ENCODE assay signal across 11 cellular contexts in genomic region chr20:45020236-45020886, GRCh38. TPM values are rescaled to one million over a fixed set of nuclear protein-coding genes. Genes with fewer than 3 reads are reported as not detected.
A peak's percentile ranks its signal among the peaks of the same experiment; 100 is the strongest.
DNase-seq lines count a peak whose midpoint lies in the region; ATAC-seq and TF ChIP-seq lines count a peak whose summit lies in the region.
"Had no signal": no experiment of that assay in that cellular context is flagged by ENCODE, and none has a peak within 500 bp of the region (broad histone marks: within the 10 kb centered on the region; RNA-seq: fewer than 3 reads in every experiment).

No MANE protein-coding gene starts in this region.

- POLR2A ChIA-PET in activated CD8-positive, alpha-beta T cell treated with anti-CD3 and anti-CD28 coated beads for 36 hours (lab: Charles Lee), result interaction anchor here (0.7 to 1.1 kb wide), 3 partner anchors 51 to 69 kb away, joined by 3 to 5 read pairs (median 3); partner anchors contain the start of gene TOMM34

- H3K27me3 Mint-ChIP-seq in activated CD8-positive, alpha-beta T cell treated with anti-CD3 and anti-CD28 coated beads for 36 hours, result no peaks in the 10 kb centered on the region
- H3K27me3 Mint-ChIP-seq in neural progenitor cell (ENCODE audit: insufficient read depth, low read depth), result no peaks in the 10 kb centered on the region

- H3K79me2 ChIP-seq in KMS-11 (ENCODE audit: insufficient read depth, low read depth) (no peaks in the 10 kb centered on the region; the same call in 1 of the 2 replicates), MM.1S (ENCODE audit: low read length) (peaks cover 93% of the 10 kb centered on the region), neural progenitor cell (ENCODE audit: low read depth) (no peaks in the 10 kb centered on the region)

- intact Hi-C loops in activated CD8-positive, alpha-beta T cell treated with anti-CD3 and anti-CD28 coated beads for 36 hours (cut with micrococcal nuclease), result no loop called here

- no peak for TF ChIP-seq RAD21 in liver (IDR thresholded peaks at IDR 0.05)

- H2AFZ ChIP-seq in KMS-11 (ENCODE audit: low read depth) (no peak overlapping the region), MM.1S (ENCODE audit: low read length) (no peak overlapping the region), neural progenitor cell (replicated peaks) (no peak overlapping the region)

- H3K36me3 ChIP-seq in KMS-11 (ENCODE audit: insufficient read depth) (peaks cover 9% of the 10 kb centered on the region; the same call in 1 of the 2 replicates), liver (ENCODE audit: control insufficient read depth in 4 of 4, insufficient read depth in 3 of 4, low read depth in 1 of 4, low read length in 3 of 4) (peaks cover 0 to 8% (median 1%) of the 10 kb centered on the region in 4 donors), MM.1S (replicated peaks; ENCODE audit: insufficient read depth, low read length) (peaks cover 29% of the 10 kb centered on the region), neural progenitor cell (peaks cover 4% of the 10 kb centered on the region)

- no peaks in the 10 kb centered on the region for H3F3A ChIP-seq in MM.1S (ENCODE audit: insufficient read depth, low read length)
- H3F3A ChIP-seq in neural progenitor cell (ENCODE audit: low read depth), result no peaks in the 10 kb centered on the region

- H3K27ac ChIP-seq in KMS-11 (no peak overlapping the region), liver (ENCODE audit: low read depth in 1 of 2, low read length in 2 of 2) (peak overlapping the region in 1 of 2 donors; percentile 12), MM.1S (ENCODE audit: low read length) (no peak overlapping the region), neural progenitor cell (no peak overlapping the region)

- peak overlapping the region; percentile 54 for H3K27ac Mint-ChIP-seq in activated CD8-positive, alpha-beta T cell treated with anti-CD3 and anti-CD28 coated beads for 36 hours
- H3K27ac Mint-ChIP-seq in neural progenitor cell, result no peak overlapping the region
- H3K27ac Mint-ChIP-seq: T-helper 1 cell treated with Interleukin-12 subunit alpha and Interleukin-12 subunit beta and Interleukin-4 antibody, amounts not matched to agents 30 μg/mL and 1 μg/mL, for 36 hours had no signal

- H3K4me1 ChIP-seq in KMS-11 (ENCODE audit: low read depth, poor library complexity, severe bottlenecking) (peaks cover 73% of the 10 kb centered on the region), liver (ENCODE audit: control insufficient read depth in 4 of 4, insufficient read depth in 4 of 4, low read length in 3 of 4) (peaks cover 0 to 3% (median 0%) of the 10 kb centered on the region in 4 donors), MM.1S (ENCODE audit: low read length) (0 out of 2 replicates have a peak, but pooled peaks cover 3% of the 10 kb centered on the region), neural progenitor cell (no peaks in the 10 kb centered on the region)

- H3K9ac ChIP-seq in KMS-11 (no peak overlapping the region), liver (ENCODE audit: low read depth in 1 of 2, low read length in 2 of 2) (no peak overlapping the region), MM.1S (ENCODE audit: low read length) (no peak overlapping the region), neural progenitor cell (no peak overlapping the region)

- H3K4me2 ChIP-seq in KMS-11 (0 out of 2 replicates have a peak overlapping the region, but pooled peaks have one; percentile 13), MM.1S (ENCODE audit: low read depth, low read length) (no peak overlapping the region), neural progenitor cell (no peak overlapping the region)

- H3K9me3 ChIP-seq in liver (ENCODE audit: control insufficient read depth in 4 of 4, low read length in 3 of 4) (no peaks in the 10 kb centered on the region), MM.1S (replicated peaks; ENCODE audit: insufficient read depth, low read length) (no peaks in the 10 kb centered on the region), neural progenitor cell (ENCODE audit: low read depth) (no peaks in the 10 kb centered on the region)

- TF ChIP-seq CTCF in KMS-11 (conservative IDR thresholded peaks at IDR 0.05; ENCODE audit: low read depth, low read length) (no peak), liver (IDR thresholded peaks at IDR 0.05; ENCODE audit: low read depth, low read length, missing input control) (no peak), MM.1S (IDR thresholded peaks at IDR 0.05; ENCODE audit: low read length) (no peak), neural progenitor cell (IDR thresholded peaks at IDR 0.05) (no peak)
- TF ChIP-seq CTCF in activated CD8-positive, alpha-beta T cell treated with anti-CD3 and anti-CD28 coated beads for 36 hours (IDR thresholded peaks at IDR 0.05), result no peak

- CTCF ChIA-PET in activated CD8-positive, alpha-beta T cell treated with anti-CD3 and anti-CD28 coated beads for 36 hours (lab: Charles Lee), result interaction anchor here (0.6 to 3.1 kb wide), 9 partner anchors 9 to 337 kb away, joined by 3 to 19 read pairs (median 5); no protein-coding TSS in a partner anchor

- H3K4me1 Mint-ChIP-seq in activated CD8-positive, alpha-beta T cell treated with anti-CD3 and anti-CD28 coated beads for 36 hours (ENCODE audit: low read depth), result peaks cover 60% of the 10 kb centered on the region
- H3K4me1 Mint-ChIP-seq in neural progenitor cell, result no peaks in the 10 kb centered on the region

- H3K4me3 ChIP-seq in KMS-11 (IDR thresholded peaks at IDR 0.05; ENCODE audit: insufficient read depth, low read depth, low read length), result no peak overlapping the region
- no peak overlapping the region for H3K4me3 ChIP-seq in liver (ENCODE audit: low read depth in 1 of 3, low read length in 3 of 3)
- H3K4me3 ChIP-seq in MM.1S (ENCODE audit: low read length), result no peak overlapping the region
- no peak overlapping the region for H3K4me3 ChIP-seq in neural progenitor cell

- no peak overlapping the region for H3K4me3 Mint-ChIP-seq in activated CD8-positive, alpha-beta T cell treated with anti-CD3 and anti-CD28 coated beads for 36 hours
- no peak overlapping the region for H3K4me3 Mint-ChIP-seq in neural progenitor cell
- H3K4me3 Mint-ChIP-seq: T-helper 1 cell treated with Interleukin-12 subunit alpha and Interleukin-12 subunit beta and Interleukin-4 antibody, amounts not matched to agents 30 μg/mL and 1 μg/mL, for 36 hours had no signal

- no peak for ATAC-seq in activated CD8-positive, alpha-beta T cell treated with anti-CD3 and anti-CD28 coated beads for 36 hours
- ATAC-seq: HCT116 had no signal

- H3K9me3 Mint-ChIP-seq in activated CD8-positive, alpha-beta T cell treated with anti-CD3 and anti-CD28 coated beads for 36 hours, result no peaks in the 10 kb centered on the region
- H3K9me3 Mint-ChIP-seq in neural progenitor cell, result no peaks in the 10 kb centered on the region
- H3K9me3 Mint-ChIP-seq: T-helper 1 cell treated with Interleukin-12 subunit alpha and Interleukin-12 subunit beta and Interleukin-4 antibody, amounts not matched to agents 30 μg/mL and 1 μg/mL, for 36 hours had no signal

- H3K27me3 ChIP-seq in KMS-11 (ENCODE audit: insufficient read depth, low read depth) (no peaks in the 10 kb centered on the region), liver (ENCODE audit: control insufficient read depth in 4 of 4, insufficient read depth in 4 of 4, low read length in 3 of 4) (no peaks in the 10 kb centered on the region), MM.1S (replicated peaks; ENCODE audit: insufficient read depth, low read length) (no peaks in the 10 kb centered on the region), neural progenitor cell (no peaks in the 10 kb centered on the region)

- no peaks in the 10 kb centered on the region for H4K20me1 ChIP-seq in KMS-11 (ENCODE audit: insufficient read depth)
- H4K20me1 ChIP-seq in MM.1S (ENCODE audit: insufficient read depth, low read length), result no peaks in the 10 kb centered on the region
- H4K20me1 ChIP-seq in neural progenitor cell (ENCODE audit: low read depth), result no peaks in the 10 kb centered on the region

- no peaks in the 10 kb centered on the region for H3K9me2 ChIP-seq in MM.1S (replicated peaks; ENCODE audit: insufficient read depth, low read length)

- 63% methylated on average over 3 of the region's 3 CpGs for WGBS in liver

- DNase-seq in COLO668 (lab: John Stamatoyannopoulos, UW; ENCODE audit: unreplicated experiment) (peak; percentile 34), germinal center (ENCODE audit: low spot score) (no peak), MM.1S (no peak), hypothalamus (lab: John Stamatoyannopoulos, UW) (no peak), neural progenitor cell (ENCODE audit: low spot score) (no peak)
- no peak for DNase-seq in activated CD8-positive, alpha-beta T cell treated with anti-CD3 and anti-CD28 coated beads for 36 hours
- DNase-seq: KG1 had no signal

- peaks cover 62% of the 10 kb centered on the region for H3K36me3 Mint-ChIP-seq in activated CD8-positive, alpha-beta T cell treated with anti-CD3 and anti-CD28 coated beads for 36 hours (ENCODE audit: low read depth)
- no peaks in the 10 kb centered on the region for H3K36me3 Mint-ChIP-seq in neural progenitor cell

TF ChIP-seq in liver, 16 proteins besides CTCF, POLR2A, EP300 and RAD21 (continues in another document):
- TF ChIP-seq FOXA1 (IDR thresholded peaks at IDR 0.05) (peak; percentile 79), MAX (IDR thresholded peaks at IDR 0.05) (peak; percentile 38), ATF3 (IDR thresholded peaks at IDR 0.05) (no peak), JUND (IDR thresholded peaks at IDR 0.05) (no peak), ZBTB33 (IDR thresholded peaks at IDR 0.05) (peak; percentile 82)

RNA-seq across cellular contexts. Expression of gene STK4, which starts 54.0 kb away (rescaled TPM):
- total RNA-seq in activated CD8-positive, alpha-beta T cell treated with anti-CD3 and anti-CD28 coated beads for 36 hours, result 100 to 1,000 TPM; 154 to 165 TPM
- total RNA-seq in liver (10 to 100 TPM; 16.7 to 20.8 TPM), neural progenitor cell (ENCODE audit: low replicate concordance) (32.7 and 46.1 TPM in 2 replicates)
- polyA plus RNA-seq in liver, result 10 to 100 TPM in 1 of 2 donors, 1 to 10 TPM in 1; 3.7 to 11.1 TPM
